In genomic region chr3:106130384-106131084, GRCh38 we compare ENCODE assay signal across 12 cellular contexts.
DNase-seq lines count a peak whose midpoint lies in the region; ATAC-seq and TF ChIP-seq lines count a peak whose summit lies in the region.
"Had no signal": no experiment of that assay in that cellular context is flagged by ENCODE, and none has a peak within 500 bp of the region (broad histone marks: within the 10 kb centered on the region; RNA-seq: fewer than 3 reads in every experiment).

No MANE protein-coding gene starts in this region.

- no peak overlapping the region for H3K27ac ChIP-seq in tibial nerve
- H3K27ac ChIP-seq: VCaP had no signal

- TF ChIP-seq CTCF in tibial nerve (IDR thresholded peaks at IDR 0.05) = no peak

- H3K9me3 Mint-ChIP-seq in stimulated activated naive CD8-positive, alpha-beta T cell treated with anti-CD3 and anti-CD28 coated beads, Interleukin-15, Interleukin-2, amounts not matched to agents 100 ng/mL and 50 ng/mL, for 24 hours = peaks cover 4% of the 10 kb centered on the region
- H3K9me3 Mint-ChIP-seq: naive B cell had no signal

- H3K27ac Mint-ChIP-seq in stimulated activated naive CD8-positive, alpha-beta T cell treated with anti-CD3 and anti-CD28 coated beads, Interleukin-15, Interleukin-2, amounts not matched to agents 100 ng/mL and 50 ng/mL, for 24 hours = peak overlapping the region; percentile 72

- H3K36me3 ChIP-seq in tibial nerve = no peaks in the 10 kb centered on the region

- no peak for ATAC-seq in stimulated activated naive CD8-positive, alpha-beta T cell treated with anti-CD3 and anti-CD28 coated beads, Interleukin-15, Interleukin-2, amounts not matched to agents 100 U/mL and 50 U/mL, for 24 hours
- no peak for ATAC-seq in esophagus mucosa

- peaks cover 0 to 41% (median 10%) of the 10 kb centered on the region in 4 donors for H3K4me1 ChIP-seq in tibial nerve

- WGBS in tibial nerve, 2 donors = 15 to 22% methylated on average over 1 of the region's 1 CpG

- peaks cover 35% of the 10 kb centered on the region for H3K4me1 Mint-ChIP-seq in stimulated activated naive CD8-positive, alpha-beta T cell treated with anti-CD3 and anti-CD28 coated beads, Interleukin-15, Interleukin-2, amounts not matched to agents 100 ng/mL and 50 ng/mL, for 24 hours (ENCODE audit: low read depth)
- H3K4me1 Mint-ChIP-seq: naive B cell had no signal

- peaks cover 0 to 2% (median 0%) of the 10 kb centered on the region in 4 donors for H3K9me3 ChIP-seq in tibial nerve

- TF ChIP-seq POLR2A in tibial nerve (IDR thresholded peaks at IDR 0.05) = no peak

- DNase-seq in stimulated activated naive CD8-positive, alpha-beta T cell treated with anti-CD3 and anti-CD28 coated beads, Interleukin-15, Interleukin-2, amounts not matched to agents 100 U/mL and 50 U/mL, for 24 hours = no peak
- peak; percentile 92 for DNase-seq in amniotic epithelial cell (ENCODE audit: low read depth)
- peak; percentile 24 for DNase-seq in iPS-NIHi7 (ENCODE audit: extremely low spot score)
- no peak for DNase-seq in SHP77 (lab: John Stamatoyannopoulos, UW)
- no peak for DNase-seq in SIG-M5 treated with dmso at 0.1 percent for 504 hours (lab: John Stamatoyannopoulos, UW; ENCODE audit: unreplicated experiment)
- no peak for DNase-seq in tibial nerve (ENCODE audit: low spot score in 2 of 2)
- DNase-seq: dermis blood vessel endothelial cell, naive B cell, NCI-H1694 had no signal

- peak overlapping the region; percentile 40 for H3K4me3 Mint-ChIP-seq in stimulated activated naive CD8-positive, alpha-beta T cell treated with anti-CD3 and anti-CD28 coated beads, Interleukin-15, Interleukin-2, amounts not matched to agents 100 ng/mL and 50 ng/mL, for 24 hours
- H3K4me3 Mint-ChIP-seq: naive B cell had no signal

- no peak for TF ChIP-seq EP300 in tibial nerve (IDR thresholded peaks at IDR 0.05)

- no peaks in the 10 kb centered on the region for H3K27me3 Mint-ChIP-seq in stimulated activated naive CD8-positive, alpha-beta T cell treated with anti-CD3 and anti-CD28 coated beads, Interleukin-15, Interleukin-2, amounts not matched to agents 100 ng/mL and 50 ng/mL, for 24 hours
- H3K27me3 Mint-ChIP-seq: naive B cell had no signal

- H3K27me3 ChIP-seq in tibial nerve = no peaks in the 10 kb centered on the region

- H3K4me3 ChIP-seq in tibial nerve = no peak overlapping the region

- H3K36me3 Mint-ChIP-seq in stimulated activated naive CD8-positive, alpha-beta T cell treated with anti-CD3 and anti-CD28 coated beads, Interleukin-15, Interleukin-2, amounts not matched to agents 100 ng/mL and 50 ng/mL, for 24 hours (ENCODE audit: low read depth) = no peaks in the 10 kb centered on the region
- H3K36me3 Mint-ChIP-seq: naive B cell had no signal

Comparison
In these comparisons a context has a peak if more than half of its experiments do, and no peak if none do; other contexts are left out.
1. DNase-seq: peak in amniotic epithelial cell (single experiment) and iPS-NIHi7 (single experiment); none in stimulated activated naive CD8-positive, alpha-beta T cell treated with anti-CD3 and anti-CD28 coated beads, Interleukin-15, Interleukin-2, amounts not matched to agents 100 U/mL and 50 U/mL, for 24 hours (single experiment), SHP77 (0 of 2), SIG-M5 treated with dmso at 0.1 percent for 504 hours (single experiment) and tibial nerve (0 of 2).